ENCODE assay signal across 13 cellular contexts in the genomic region with DNA sequence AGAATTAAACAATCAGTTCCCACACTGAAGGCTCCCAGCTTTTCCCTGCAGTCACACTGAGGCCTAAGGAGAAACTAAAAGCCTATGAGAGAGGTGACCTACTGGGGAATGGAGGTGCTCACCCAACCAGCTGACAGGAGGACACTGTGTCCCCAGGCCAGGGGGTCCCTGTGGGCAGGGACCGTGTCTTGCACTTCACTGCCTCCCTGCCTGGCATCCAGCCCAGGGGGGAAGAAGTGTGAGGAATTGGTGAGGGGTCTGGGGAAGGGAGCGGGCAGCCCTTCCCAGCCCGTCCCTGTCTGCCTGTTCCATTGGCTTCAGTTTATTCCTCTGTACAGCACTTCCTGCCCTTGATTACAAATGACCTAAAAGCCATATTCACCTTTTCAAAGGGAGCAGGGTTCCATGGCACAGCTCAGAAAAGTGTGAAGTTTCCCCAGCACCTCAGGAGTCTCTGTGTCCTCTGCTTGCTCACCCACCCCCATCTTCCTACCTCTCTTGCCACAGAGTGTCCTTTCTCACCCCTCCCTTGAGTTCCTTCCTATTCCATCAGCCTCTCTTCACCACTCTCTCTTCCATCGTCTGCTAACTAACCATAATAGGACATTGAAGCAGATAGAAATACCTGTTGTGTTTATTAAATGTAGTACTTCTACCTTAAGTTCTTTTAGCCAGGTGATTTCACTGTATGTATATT. TPM values are rescaled to one million over a fixed set of nuclear protein-coding genes. Genes with fewer than 3 reads are reported as not detected.
DNase-seq lines count a peak whose midpoint lies in the region; ATAC-seq, FAIRE-seq and TF ChIP-seq lines count a peak whose summit lies in the region.
"Had no signal": no experiment of that assay in that cellular context is flagged by ENCODE, and none has a peak within 500 bp of the region (broad histone marks: within the 10 kb centered on the region; RNA-seq: fewer than 3 reads in every experiment).

No MANE protein-coding gene starts in this region.

- H3K9me3 Mint-ChIP-seq in activated T-helper 2 cell treated with anti-CD3 and anti-CD28 coated beads, Interferon-gamma antibody, Interleukin-2, Interleukin-4, amounts not matched to agents 10 μg/mL and 5 μg/mL and 100 μg/mL, durations not matched to agents 14 hours and 24 hours and 36 hours = no peaks in the 10 kb centered on the region
- no peaks in the 10 kb centered on the region for H3K9me3 Mint-ChIP-seq in naive thymus-derived CD8-positive, alpha-beta T cell
- H3K9me3 Mint-ChIP-seq in nephron progenitor cell = no peaks in the 10 kb centered on the region

- peaks cover 50% of the 10 kb centered on the region for H3K4me1 ChIP-seq in BLaER1
- H3K4me1 ChIP-seq: neural progenitor cell had no signal

- peaks cover 80% of the 10 kb centered on the region for H3K4me1 Mint-ChIP-seq in activated T-helper 2 cell treated with anti-CD3 and anti-CD28 coated beads, Interferon-gamma antibody, Interleukin-2, Interleukin-4, amounts not matched to agents 10 μg/mL and 5 μg/mL and 100 μg/mL, durations not matched to agents 14 hours and 24 hours and 36 hours (ENCODE audit: low read depth)
- H3K4me1 Mint-ChIP-seq in naive thymus-derived CD8-positive, alpha-beta T cell = peaks cover 58 to 96% (median 89%) of the 10 kb centered on the region in 4 donors
- peaks cover 3% of the 10 kb centered on the region for H3K4me1 Mint-ChIP-seq in nephron progenitor cell
- H3K4me1 Mint-ChIP-seq: neural progenitor cell had no signal

- intact Hi-C loops in activated T-helper 2 cell treated with anti-CD3 and anti-CD28 coated beads, Interferon-gamma antibody, Interleukin-2, Interleukin-4, amounts not matched to agents 10 μg/mL and 5 μg/mL and 100 μg/mL, durations not matched to agents 14 hours and 24 hours and 36 hours (cut with micrococcal nuclease) = loop anchor here (1.0 to 5.0 kb wide), 8 partner anchors 70 to 398 kb away; a partner anchor contains a TSS

- peak; percentile 2 for ATAC-seq in GM21526 (IDR thresholded peaks at IDR 0.05; ENCODE audit: low FRiP score, unreplicated experiment)
- peak in 1 of 2 donors; percentile 24 for ATAC-seq in naive thymus-derived CD8-positive, alpha-beta T cell
- ATAC-seq in GM21367 (IDR thresholded peaks at IDR 0.05; ENCODE audit: unreplicated experiment) = no peak

- H3K9ac ChIP-seq in BLaER1 = no peak overlapping the region
- H3K9ac ChIP-seq: neural progenitor cell had no signal

- H3K36me3 Mint-ChIP-seq in activated T-helper 2 cell treated with anti-CD3 and anti-CD28 coated beads, Interferon-gamma antibody, Interleukin-2, Interleukin-4, amounts not matched to agents 10 μg/mL and 5 μg/mL and 100 μg/mL, durations not matched to agents 14 hours and 24 hours and 36 hours (ENCODE audit: low read depth) = peaks cover 25% of the 10 kb centered on the region
- peaks cover 0 to 6% (median 0%) of the 10 kb centered on the region in 3 donors for H3K36me3 Mint-ChIP-seq in naive thymus-derived CD8-positive, alpha-beta T cell
- no peaks in the 10 kb centered on the region for H3K36me3 Mint-ChIP-seq in nephron progenitor cell (ENCODE audit: low read depth)

- no peaks in the 10 kb centered on the region for H3K36me3 ChIP-seq in BLaER1
- H3K36me3 ChIP-seq: neural progenitor cell had no signal

- DNase-seq in activated T-helper 2 cell treated with anti-CD3 and anti-CD28 coated beads, Interferon-gamma antibody, Interleukin-2, Interleukin-4, amounts not matched to agents 10 μg/mL and 5 μg/mL and 100 μg/mL, durations not matched to agents 14 hours and 24 hours and 36 hours (ENCODE audit: low spot score) = no peak
- no peak for DNase-seq in naive thymus-derived CD8-positive, alpha-beta T cell
- DNase-seq in NOMO-1 treated with DMSO at 0.1 percent for 48 hours (lab: John Stamatoyannopoulos, UW; ENCODE audit: unreplicated experiment) = no peak
- DNase-seq in D721Med (ENCODE audit: insufficient read length, low spot score) = no peak
- DNase-seq in nephron progenitor cell = no peak
- DNase-seq: dorsolateral prefrontal cortex, foreskin melanocyte, NCI-H446 treated with DMSO at 0.1 percent for 48 hours, SHP77 treated with DMSO at 0.1 percent for 48 hours had no signal

- no peak overlapping the region for H3K27ac ChIP-seq in BLaER1
- H3K27ac ChIP-seq: neural progenitor cell had no signal

- POLR2A ChIA-PET in naive thymus-derived CD8-positive, alpha-beta T cell (lab: Charles Lee) = interaction anchor here (1.0 to 5.9 kb wide), 4 partner anchors 7 to 180 kb away, joined by 3 to 91 read pairs (median 10); a partner anchor contains a TSS

- no peak for FAIRE-seq in D721Med (lab: Jason Lieb, UNC)

- peak overlapping the region; percentile 66 for H3K4me2 ChIP-seq in BLaER1
- H3K4me2 ChIP-seq: neural progenitor cell had no signal

- H3K27me3 ChIP-seq in BLaER1 = no peaks in the 10 kb centered on the region
- H3K27me3 ChIP-seq: dorsolateral prefrontal cortex, neural progenitor cell had no signal

- peak overlapping the region; percentile 93 for H3K27ac Mint-ChIP-seq in activated T-helper 2 cell treated with anti-CD3 and anti-CD28 coated beads, Interferon-gamma antibody, Interleukin-2, Interleukin-4, amounts not matched to agents 10 μg/mL and 5 μg/mL and 100 μg/mL, durations not matched to agents 14 hours and 24 hours and 36 hours
- peak overlapping the region; percentile 88 to 99 (median 97) for H3K27ac Mint-ChIP-seq in naive thymus-derived CD8-positive, alpha-beta T cell
- H3K27ac Mint-ChIP-seq in nephron progenitor cell = no peak overlapping the region
- H3K27ac Mint-ChIP-seq: neural progenitor cell had no signal

- peak overlapping the region; percentile 68 for H3K4me3 Mint-ChIP-seq in activated T-helper 2 cell treated with anti-CD3 and anti-CD28 coated beads, Interferon-gamma antibody, Interleukin-2, Interleukin-4, amounts not matched to agents 10 μg/mL and 5 μg/mL and 100 μg/mL, durations not matched to agents 14 hours and 24 hours and 36 hours (ENCODE audit: low read depth)
- H3K4me3 Mint-ChIP-seq in naive thymus-derived CD8-positive, alpha-beta T cell = peak overlapping the region; percentile 73 to 89 (median 82)
- H3K4me3 Mint-ChIP-seq in nephron progenitor cell = no peak overlapping the region
- H3K4me3 Mint-ChIP-seq: neural progenitor cell had no signal

- no peaks in the 10 kb centered on the region for H3K27me3 Mint-ChIP-seq in activated T-helper 2 cell treated with anti-CD3 and anti-CD28 coated beads, Interferon-gamma antibody, Interleukin-2, Interleukin-4, amounts not matched to agents 10 μg/mL and 5 μg/mL and 100 μg/mL, durations not matched to agents 14 hours and 24 hours and 36 hours (ENCODE audit: low read depth)
- H3K27me3 Mint-ChIP-seq in naive thymus-derived CD8-positive, alpha-beta T cell = no peaks in the 10 kb centered on the region
- H3K27me3 Mint-ChIP-seq in nephron progenitor cell (ENCODE audit: low read depth, poor library complexity) = peaks cover 6% of the 10 kb centered on the region

- no peak overlapping the region for H3K4me3 ChIP-seq in BLaER1
- H3K4me3 ChIP-seq: dorsolateral prefrontal cortex, neural progenitor cell had no signal

- H4K20me1 ChIP-seq in BLaER1 = peaks cover 11% of the 10 kb centered on the region; the same call in 1 of the 2 replicates

- no peak for TF ChIP-seq CTCF in D721Med (IDR thresholded peaks at IDR 0.05; ENCODE audit: insufficient read depth, missing control alignments)
- no peak for TF ChIP-seq CTCF in nephron progenitor cell (IDR thresholded peaks at IDR 0.05)

- H3K9me3 ChIP-seq in BLaER1 = no peaks in the 10 kb centered on the region

RNA-seq across cellular contexts. Expression of a gene that starts 12.9 kb away (rescaled TPM):
- total RNA-seq in activated T-helper 2 cell treated with anti-CD3 and anti-CD28 coated beads, Interferon-gamma antibody, Interleukin-2, Interleukin-4, amounts not matched to agents 10 μg/mL and 5 μg/mL and 100 μg/mL, durations not matched to agents 14 hours and 24 hours and 36 hours = 17.0 and 20.9 TPM in 2 replicates
- 10 to 100 TPM; 47.0 to 49.7 TPM for total RNA-seq in naive thymus-derived CD8-positive, alpha-beta T cell
- polyA plus RNA-seq in naive thymus-derived CD8-positive, alpha-beta T cell = 10 to 100 TPM; 32.9 to 38.3 (median 36.2) TPM
